Comparison of ENCODE assay signal across 8 cellular contexts in the genomic region with DNA sequence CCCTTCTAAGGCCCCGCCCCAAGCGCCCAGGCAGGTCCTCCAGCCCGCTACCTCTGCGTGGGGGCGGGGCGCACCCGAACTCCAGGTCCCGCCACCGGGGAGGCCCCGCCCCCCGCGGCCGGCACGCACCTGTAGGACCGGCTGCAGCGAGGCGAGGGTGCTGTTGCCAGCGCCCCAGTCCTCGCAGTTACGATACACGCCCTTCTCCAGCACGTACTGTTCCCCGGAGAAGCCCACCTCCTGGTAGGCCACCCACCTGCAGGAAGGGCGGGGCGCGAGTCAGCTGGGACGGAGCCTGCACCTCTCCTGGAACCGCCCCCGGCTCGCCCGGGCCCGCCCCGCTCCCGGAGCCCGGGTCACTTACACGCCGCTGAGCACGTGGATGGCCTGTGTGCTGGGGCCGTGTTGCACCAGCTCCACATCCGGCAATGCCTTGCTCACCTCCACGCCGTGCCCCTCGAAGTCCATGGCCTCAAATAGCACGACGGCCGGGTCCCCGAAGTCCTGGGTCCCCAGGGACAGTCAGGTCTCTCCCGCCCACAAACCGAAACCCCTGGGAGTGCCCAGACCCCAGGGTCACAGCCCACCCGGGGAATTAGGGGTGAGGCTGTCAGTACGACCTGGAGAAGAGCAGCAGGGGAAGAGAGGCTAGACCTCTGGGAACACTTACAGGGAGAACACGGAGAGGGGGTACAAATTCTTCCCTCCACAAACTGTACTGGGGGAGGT. TPM values are rescaled to one million over a fixed set of nuclear protein-coding genes. Genes with fewer than 3 reads are reported as not detected.
DNase-seq lines count a peak whose midpoint lies in the region; ATAC-seq and TF ChIP-seq lines count a peak whose summit lies in the region.

No MANE protein-coding gene starts in this region.

- DNase-seq in RWPE2 (ENCODE audit: low spot score) (peak; percentile 97), left cardiac atrium (peak; percentile 76), skeletal muscle cell (ENCODE audit: low read depth) (no peak)
- peak; percentile 78 for DNase-seq in activated naive CD4-positive, alpha-beta T cell treated with anti-CD3 and anti-CD28 coated beads for 36 hours

- H3K4me3 Mint-ChIP-seq in activated naive CD4-positive, alpha-beta T cell treated with anti-CD3 and anti-CD28 coated beads for 36 hours: peak overlapping the region; percentile 82

- peaks cover 9% of the 10 kb centered on the region; the same call in 1 of the 2 replicates for H3K27me3 ChIP-seq in HUES64 (ENCODE audit: insufficient read depth, low read length)
- H3K27me3 ChIP-seq in RWPE2 (ENCODE audit: insufficient read depth, poor library complexity, severe bottlenecking): no peaks in the 10 kb centered on the region

- H3K27me3 Mint-ChIP-seq in activated naive CD4-positive, alpha-beta T cell treated with anti-CD3 and anti-CD28 coated beads for 36 hours (ENCODE audit: low read depth): no peaks in the 10 kb centered on the region

- TF ChIP-seq CTCF in RWPE2 (IDR thresholded peaks at IDR 0.05; ENCODE audit: poor library complexity, severe bottlenecking): no peak

- H3K4me3 ChIP-seq in HUES64 (ENCODE audit: low read length) (peak overlapping the region; percentile 86), RWPE2 (ENCODE audit: severe bottlenecking) (peak overlapping the region; percentile 51), skeletal muscle cell (ENCODE audit: low read depth, low read length) (peak overlapping the region; percentile 53)

- 13% methylated on average over 52 of the region's 52 CpGs for WGBS in HUES64

- CTCF ChIA-PET in activated naive CD4-positive, alpha-beta T cell treated with anti-CD3 and anti-CD28 coated beads for 36 hours (lab: Charles Lee): interaction anchor here (1.7 kb wide), 1 partner anchor 81 kb away, joined by 4 read pairs; no protein-coding TSS in a partner anchor

- H3K36me3 Mint-ChIP-seq in activated naive CD4-positive, alpha-beta T cell treated with anti-CD3 and anti-CD28 coated beads for 36 hours (ENCODE audit: low read depth): no peaks in the 10 kb centered on the region

- intact Hi-C loops in activated naive CD4-positive, alpha-beta T cell treated with anti-CD3 and anti-CD28 coated beads for 36 hours (cut with micrococcal nuclease): loop anchor here (2.0 kb wide), 1 partner anchor 22 kb away; no protein-coding TSS in a partner anchor
- intact Hi-C loops in left cardiac atrium (cut with DNase I): no loop called here

- H3K9me3 ChIP-seq in HUES64 (ENCODE audit: insufficient read depth, low read depth, low read length) (no peaks in the 10 kb centered on the region), RWPE2 (ENCODE audit: severe bottlenecking) (no peaks in the 10 kb centered on the region)

- H3K9ac ChIP-seq in HUES64 (ENCODE audit: low read depth, low read length): peak overlapping the region; percentile 58

- H3K27ac ChIP-seq in HUES64 (ENCODE audit: low read depth, low read length) (peak overlapping the region; percentile 26; the same call in 1 of the 2 replicates), RWPE2 (ENCODE audit: poor library complexity, severe bottlenecking) (peak overlapping the region; percentile 52)

- no peak overlapping the region for H3K27ac Mint-ChIP-seq in activated naive CD4-positive, alpha-beta T cell treated with anti-CD3 and anti-CD28 coated beads for 36 hours

- H3K4me1 Mint-ChIP-seq in activated naive CD4-positive, alpha-beta T cell treated with anti-CD3 and anti-CD28 coated beads for 36 hours (ENCODE audit: low read depth): peaks cover 2% of the 10 kb centered on the region

- H3K36me3 ChIP-seq in HUES64 (ENCODE audit: insufficient read depth, low read length) (peaks cover under 1% of the 10 kb centered on the region), RWPE2 (ENCODE audit: low read depth) (peaks cover 9% of the 10 kb centered on the region)

- H3K4me1 ChIP-seq in HUES64 (ENCODE audit: insufficient read depth, low read length) (peaks cover 25% of the 10 kb centered on the region), RWPE2 (ENCODE audit: insufficient read depth, poor library complexity, severe bottlenecking) (peaks cover 19% of the 10 kb centered on the region)

- H3K9me3 Mint-ChIP-seq in activated naive CD4-positive, alpha-beta T cell treated with anti-CD3 and anti-CD28 coated beads for 36 hours: no peaks in the 10 kb centered on the region

- ATAC-seq in GM18907 (IDR thresholded peaks at IDR 0.05; ENCODE audit: unreplicated experiment): peak; percentile 73
- ATAC-seq in RWPE2 (ENCODE audit: low read depth): peak; percentile 75
- peak; percentile 87 to 96 for ATAC-seq in left cardiac atrium
- no peak for ATAC-seq in GM19395 (IDR thresholded peaks at IDR 0.05; ENCODE audit: unreplicated experiment)
- no peak for ATAC-seq in GM18870 (IDR thresholded peaks at IDR 0.05; ENCODE audit: unreplicated experiment)

RNA-seq across cellular contexts. Expression of a gene that starts 17.3 kb away (rescaled TPM):
- polyA plus RNA-seq in HUES64 (2013, experiment 1 of 2): 8.4 TPM
- 7.9 TPM for polyA plus RNA-seq in HUES64 (2013, experiment 2 of 2)
- under 1 TPM; 0.37 to 0.72 TPM for total RNA-seq in activated naive CD4-positive, alpha-beta T cell treated with anti-CD3 and anti-CD28 coated beads for 36 hours
- not detected for total RNA-seq in left cardiac atrium

RNA-seq across cellular contexts. Expression of a gene that starts 18.9 kb away (rescaled TPM):
- 1.1 TPM for polyA plus RNA-seq in HUES64 (2013, experiment 1 of 2)
- 2.3 TPM for polyA plus RNA-seq in HUES64 (2013, experiment 2 of 2)
- total RNA-seq in activated naive CD4-positive, alpha-beta T cell treated with anti-CD3 and anti-CD28 coated beads for 36 hours: 100 to 1,000 TPM; 129 to 141 TPM
- total RNA-seq in left cardiac atrium: 10 to 100 TPM in 1 of 2 donors, 1 to 10 TPM in 1; 5.5 to 14.3 TPM

RNA-seq across cellular contexts. Expression of a gene that starts 30.2 kb away (rescaled TPM):
- 7.6 TPM for polyA plus RNA-seq in HUES64 (2013, experiment 1 of 2)
- polyA plus RNA-seq in HUES64 (2013, experiment 2 of 2): 7.3 TPM
- 10 to 100 TPM; 26.4 to 26.9 TPM for total RNA-seq in activated naive CD4-positive, alpha-beta T cell treated with anti-CD3 and anti-CD28 coated beads for 36 hours
- 10 to 100 TPM; 14.5 to 15.7 TPM for total RNA-seq in left cardiac atrium

RNA-seq across cellular contexts. Expression of a gene that starts 35.9 kb away (rescaled TPM):
- not detected for polyA plus RNA-seq in HUES64 (2013, experiment 1 of 2)
- polyA plus RNA-seq in HUES64 (2013, experiment 2 of 2): not detected
- not detected for total RNA-seq in activated naive CD4-positive, alpha-beta T cell treated with anti-CD3 and anti-CD28 coated beads for 36 hours
- total RNA-seq in left cardiac atrium: under 1 TPM in 1 of 2 donors, not detected in 1; 0.35 TPM

RNA-seq across cellular contexts. Expression of a gene that starts 56.8 kb away (rescaled TPM):
- 126 TPM for polyA plus RNA-seq in HUES64 (2013, experiment 1 of 2)
- 173 TPM for polyA plus RNA-seq in HUES64 (2013, experiment 2 of 2)
- total RNA-seq in activated naive CD4-positive, alpha-beta T cell treated with anti-CD3 and anti-CD28 coated beads for 36 hours: 100 to 1,000 TPM; 130 to 132 TPM
- 10 to 100 TPM; 90.6 to 93.9 TPM for total RNA-seq in left cardiac atrium

Comparison
In these comparisons a context has a peak if more than half of its experiments do, and no peak if none do; other contexts are left out.
1. ATAC-seq: peak in GM18907 (single experiment), RWPE2 (single experiment) and left cardiac atrium (2 of 2); none in GM19395 (single experiment) and GM18870 (single experiment).
2. RNA of a gene that starts 18.9 kb away (total RNA-seq): 129 to 141 TPM in activated naive CD4-positive, alpha-beta T cell treated with anti-CD3 and anti-CD28 coated beads for 36 hours; 5.5 to 14.3 TPM in left cardiac atrium; every median in the first group is over 4 times any median in the second.
3. Peak in every context shown above with its lines, with median percentiles within 50 percentile points of each other: H3K4me3 ChIP-seq.